In genomic region chr17:78665385-78665951, GRCh38 we compare ENCODE assay signal across 1 cellular context.
TF ChIP-seq lines count a peak whose summit lies in the region.

No MANE protein-coding gene starts in this region.

TF ChIP-seq in A549, 52 proteins besides CTCF, POLR2A, EP300 and RAD21 (continued from another document):
- TF ChIP-seq EHMT2 (IDR thresholded peaks at IDR 0.05; ENCODE audit: low read depth): no peak
- TF ChIP-seq MYC (IDR thresholded peaks at IDR 0.05; ENCODE audit: borderline replicate concordance, low read length): no peak
- TF ChIP-seq RARB (CRISPR knock-in tag; IDR thresholded peaks at IDR 0.05): no peak
